1 cellular context compared by ENCODE assay signal in the genomic region with DNA sequence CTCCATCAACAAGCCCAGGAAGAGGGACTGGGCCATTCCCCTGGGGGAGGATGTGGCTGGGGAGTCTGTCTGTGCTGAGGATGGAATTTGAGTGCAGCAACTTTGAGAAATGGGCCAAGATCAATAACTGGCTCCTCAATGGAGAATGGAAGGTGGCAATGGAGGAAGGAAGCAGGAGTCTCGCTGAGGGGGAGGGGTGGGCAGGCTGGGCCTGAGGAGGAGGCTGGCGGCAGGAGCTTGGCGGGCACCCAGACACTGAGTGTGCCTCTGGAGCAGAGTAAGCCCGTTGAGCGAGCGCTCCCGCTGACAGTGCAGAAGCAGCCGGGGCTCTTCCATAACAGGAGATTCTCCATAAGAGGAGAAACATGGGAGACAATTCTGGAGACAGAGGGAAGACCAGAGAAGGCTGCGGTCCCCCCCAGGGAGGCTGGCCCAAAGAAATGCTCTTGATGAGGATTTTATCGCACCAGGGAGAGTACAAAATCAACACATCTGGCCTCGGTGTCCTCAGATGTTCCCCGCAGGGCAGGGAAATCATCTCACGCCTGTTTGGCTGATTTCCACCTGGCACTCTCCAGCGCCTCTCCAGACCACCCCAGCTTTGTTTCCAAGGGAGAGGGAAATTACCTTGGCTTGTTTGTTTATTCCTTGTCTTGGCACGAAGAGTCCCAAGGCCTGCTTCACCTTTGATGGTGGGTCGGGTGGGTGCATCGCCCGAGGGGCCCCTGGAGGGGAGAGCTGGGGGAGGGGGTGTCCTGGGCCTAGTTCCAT.
TF ChIP-seq lines count a peak whose summit lies in the region.

No MANE protein-coding gene starts in this region.

TF ChIP-seq in HepG2, 621 proteins besides CTCF, POLR2A, EP300 and RAD21:
- TF ChIP-seq EZH2 (conservative IDR thresholded peaks at IDR 0.05; ENCODE audit: low read depth, low read length) (no peak), HMG20A (CRISPR knock-in tag; IDR thresholded peaks at IDR 0.05; ENCODE audit: borderline replicate concordance) (no peak), POLR2G (IDR thresholded peaks at IDR 0.05; ENCODE audit: low read depth, low read length) (0 out of 2 replicates have a peak, but pooled peaks have one; percentile 12), PATZ1 (CRISPR knock-in tag; IDR thresholded peaks at IDR 0.05) (peak; percentile 37), ZBTB33 (CRISPR knock-in tag; IDR thresholded peaks at IDR 0.05) (peak; percentile 83), PHF21A (CRISPR knock-in tag; IDR thresholded peaks at IDR 0.05) (peak; percentile 23; the same call in 1 of the 2 replicates)
- TF ChIP-seq, protein P1, sequence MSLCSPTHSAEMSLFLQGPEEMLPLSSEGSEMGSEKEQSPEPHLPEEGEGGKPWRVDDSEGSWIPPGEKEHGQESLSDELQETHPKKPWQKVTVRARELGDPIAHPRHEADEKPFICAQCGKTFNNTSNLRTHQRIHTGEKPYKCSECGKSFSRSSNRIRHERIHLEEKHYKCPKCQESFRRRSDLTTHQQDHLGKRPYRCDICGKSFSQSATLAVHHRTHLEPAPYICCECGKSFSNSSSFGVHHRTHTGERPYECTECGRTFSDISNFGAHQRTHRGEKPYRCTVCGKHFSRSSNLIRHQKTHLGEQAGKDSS (CRISPR knock-in tag; IDR thresholded peaks at IDR 0.05; ENCODE audit: borderline replicate concordance, low read depth): no peak
- TF ChIP-seq, protein P2, sequence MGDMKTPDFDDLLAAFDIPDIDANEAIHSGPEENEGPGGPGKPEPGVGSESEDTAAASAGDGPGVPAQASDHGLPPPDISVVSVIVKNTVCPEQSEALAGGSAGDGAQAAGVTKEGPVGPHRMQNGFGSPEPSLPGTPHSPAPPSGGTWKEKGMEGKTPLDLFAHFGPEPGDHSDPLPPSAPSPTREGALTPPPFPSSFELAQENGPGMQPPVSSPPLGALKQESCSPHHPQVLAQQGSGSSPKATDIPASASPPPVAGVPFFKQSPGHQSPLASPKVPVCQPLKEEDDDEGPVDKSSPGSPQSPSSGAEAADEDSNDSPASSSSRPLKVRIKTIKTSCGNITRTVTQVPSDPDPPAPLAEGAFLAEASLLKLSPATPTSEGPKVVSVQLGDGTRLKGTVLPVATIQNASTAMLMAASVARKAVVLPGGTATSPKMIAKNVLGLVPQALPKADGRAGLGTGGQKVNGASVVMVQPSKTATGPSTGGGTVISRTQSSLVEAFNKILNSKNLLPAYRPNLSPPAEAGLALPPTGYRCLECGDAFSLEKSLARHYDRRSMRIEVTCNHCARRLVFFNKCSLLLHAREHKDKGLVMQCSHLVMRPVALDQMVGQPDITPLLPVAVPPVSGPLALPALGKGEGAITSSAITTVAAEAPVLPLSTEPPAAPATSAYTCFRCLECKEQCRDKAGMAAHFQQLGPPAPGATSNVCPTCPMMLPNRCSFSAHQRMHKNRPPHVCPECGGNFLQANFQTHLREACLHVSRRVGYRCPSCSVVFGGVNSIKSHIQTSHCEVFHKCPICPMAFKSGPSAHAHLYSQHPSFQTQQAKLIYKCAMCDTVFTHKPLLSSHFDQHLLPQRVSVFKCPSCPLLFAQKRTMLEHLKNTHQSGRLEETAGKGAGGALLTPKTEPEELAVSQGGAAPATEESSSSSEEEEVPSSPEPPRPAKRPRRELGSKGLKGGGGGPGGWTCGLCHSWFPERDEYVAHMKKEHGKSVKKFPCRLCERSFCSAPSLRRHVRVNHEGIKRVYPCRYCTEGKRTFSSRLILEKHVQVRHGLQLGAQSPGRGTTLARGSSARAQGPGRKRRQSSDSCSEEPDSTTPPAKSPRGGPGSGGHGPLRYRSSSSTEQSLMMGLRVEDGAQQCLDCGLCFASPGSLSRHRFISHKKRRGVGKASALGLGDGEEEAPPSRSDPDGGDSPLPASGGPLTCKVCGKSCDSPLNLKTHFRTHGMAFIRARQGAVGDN (CRISPR knock-in tag; IDR thresholded peaks at IDR 0.05): peak; percentile 28; the same call in 1 of the 2 replicates
